ENCODE assay signal across 40 cellular contexts in genomic region chr4:22707390-22707789, GRCh38. TPM values are rescaled to one million over a fixed set of nuclear protein-coding genes. Genes with fewer than 3 reads are reported as not detected.
DNase-seq lines count a peak whose midpoint lies in the region; ATAC-seq and TF ChIP-seq lines count a peak whose summit lies in the region.
"Had no signal": no experiment of that assay in that cellular context is flagged by ENCODE, and none has a peak within 500 bp of the region (broad histone marks: within the 10 kb centered on the region; RNA-seq: fewer than 3 reads in every experiment).

No MANE protein-coding gene starts in this region.

- no peak for TF ChIP-seq CTCF in GM06990 (IDR thresholded peaks at IDR 0.05; ENCODE audit: insufficient read depth, low read length, poor library complexity, severe bottlenecking)
- no peak for TF ChIP-seq CTCF in esophagus muscularis mucosa (IDR thresholded peaks at IDR 0.05)

- no peaks in the 10 kb centered on the region for H3K36me3 ChIP-seq in GM06990 (ENCODE audit: control insufficient read depth, insufficient read depth, low read length)
- H3K36me3 ChIP-seq in esophagus muscularis mucosa: no peaks in the 10 kb centered on the region
- H3K36me3 ChIP-seq: brain microvascular endothelial cell, neural progenitor cell, pancreas, SJSA1, thoracic aorta had no signal

- H3K27ac ChIP-seq in esophagus muscularis mucosa (replicated peaks in 1 of 4): no peak overlapping the region
- H3K27ac ChIP-seq: brain microvascular endothelial cell, neural progenitor cell, pancreas, RWPE1, SJSA1, thoracic aorta had no signal

- no peaks in the 10 kb centered on the region for H3K9me3 ChIP-seq in esophagus muscularis mucosa
- H3K9me3 ChIP-seq: pancreas, SJSA1, thoracic aorta had no signal

- H3K4me1 ChIP-seq in esophagus muscularis mucosa: no peaks in the 10 kb centered on the region
- H3K4me1 ChIP-seq: neural progenitor cell, pancreas, SJSA1 had no signal

- intact Hi-C loops in esophagus muscularis mucosa (cut with DNase I): no loop called here

- no peak overlapping the region for H3K4me3 ChIP-seq in GM06990 (replicated peaks; ENCODE audit: low read depth, low read length)
- no peak overlapping the region for H3K4me3 ChIP-seq in esophagus muscularis mucosa
- H3K4me3 ChIP-seq: neural progenitor cell, pancreas, SJSA1, thoracic aorta had no signal

- no peaks in the 10 kb centered on the region for H3K27me3 ChIP-seq in GM06990 (replicated peaks; ENCODE audit: control insufficient read depth, insufficient read depth, low read length)
- H3K27me3 ChIP-seq in esophagus muscularis mucosa: no peaks in the 10 kb centered on the region
- H3K27me3 ChIP-seq: brain microvascular endothelial cell, neural progenitor cell, pancreas, SJSA1 had no signal

- TF ChIP-seq EP300 in esophagus muscularis mucosa (IDR thresholded peaks at IDR 0.05): no peak

- ATAC-seq in GM19023 (IDR thresholded peaks at IDR 0.05; ENCODE audit: unreplicated experiment) (peak; percentile 65), HG02798 (IDR thresholded peaks at IDR 0.05; ENCODE audit: poor library complexity, unreplicated experiment) (peak; percentile 54), HG03565 (IDR thresholded peaks at IDR 0.05; ENCODE audit: unreplicated experiment) (peak; percentile 72)
- ATAC-seq: esophagus mucosa; left ventricle myocardium superior; pancreas; stimulated activated naive CD8-positive, alpha-beta T cell treated with anti-CD3 and anti-CD28 coated beads, Interleukin-15, amount 100 ng/mL, for 72 hours had no signal

- WGBS in esophagus muscularis mucosa: 78% methylated on average over 1 of the region's 1 CpG

- DNase-seq in GM06990 (ENCODE audit: extremely low read depth, insufficient read length) (peak; percentile 32), esophagus muscularis mucosa (ENCODE audit: extremely low spot score) (no peak), NCI-H2196 treated with DMSO at 0.1 percent for 48 hours (lab: John Stamatoyannopoulos, UW; ENCODE audit: unreplicated experiment) (no peak), A172 (ENCODE audit: low spot score) (no peak), erythroblast (lab: John Stamatoyannopoulos, UW) (no peak)
- DNase-seq: activated CD4-positive, alpha-beta T cell treated with anti-CD3 and anti-CD28 coated beads, Interleukin-2, amount 10 ng/mL, durations not matched to agents 24 days and 14 days; activated naive CD4-positive, alpha-beta T cell treated with Interleukin-2 at 50 U/mL for 16 hours; activated T-cell treated with anti-CD3 and anti-CD28 coated beads, Interleukin-2, amount 50 U/mL, for 48 hours; AML-193; brain microvascular endothelial cell; Calu3; CD4-positive, CD25-positive, alpha-beta regulatory T cell; cerebellar nuclear complex; dermis blood vessel endothelial cell; endodermal cell; foreskin fibroblast; islet precursor cell; KBM-7; left ventricle myocardium superior; NCI-H1092; NCI-H1694 treated with DMSO at 0.1 percent for 48 hours; pancreas; small intestine; stimulated activated naive CD8-positive, alpha-beta T cell treated with anti-CD3 and anti-CD28 coated beads, Interleukin-15, amount 100 ng/mL, for 72 hours; T1000 had no signal

- TF ChIP-seq POLR2A in esophagus muscularis mucosa (IDR thresholded peaks at IDR 0.05; ENCODE audit: low read depth) (no peak), erythroblast (IDR thresholded peaks at IDR 0.05; ENCODE audit: low read length) (no peak)

RNA-seq across cellular contexts. Expression of gene GBA3, which starts 14.7 kb away (rescaled TPM):
- total RNA-seq in esophagus muscularis mucosa: not detected
- not detected in 2 replicates for total RNA-seq in A172 (2014; rRNA removed; shearing (Covaris generic))
- total RNA-seq: A673; activated CD4-positive, alpha-beta T cell treated with anti-CD3 and anti-CD28 coated beads, Interleukin-2, amount 10 ng/mL, durations not matched to agents 24 days and 14 days; CD4-positive, CD25-positive, alpha-beta regulatory T cell; dermis blood vessel endothelial cell; endodermal cell; H1; left ventricle myocardium superior; M059J; myocyte; NCI-H460; OCI-LY7; SJSA1; thoracic aorta; urinary bladder had no signal
